8 cellular contexts compared by ENCODE assay signal in the genomic region with DNA sequence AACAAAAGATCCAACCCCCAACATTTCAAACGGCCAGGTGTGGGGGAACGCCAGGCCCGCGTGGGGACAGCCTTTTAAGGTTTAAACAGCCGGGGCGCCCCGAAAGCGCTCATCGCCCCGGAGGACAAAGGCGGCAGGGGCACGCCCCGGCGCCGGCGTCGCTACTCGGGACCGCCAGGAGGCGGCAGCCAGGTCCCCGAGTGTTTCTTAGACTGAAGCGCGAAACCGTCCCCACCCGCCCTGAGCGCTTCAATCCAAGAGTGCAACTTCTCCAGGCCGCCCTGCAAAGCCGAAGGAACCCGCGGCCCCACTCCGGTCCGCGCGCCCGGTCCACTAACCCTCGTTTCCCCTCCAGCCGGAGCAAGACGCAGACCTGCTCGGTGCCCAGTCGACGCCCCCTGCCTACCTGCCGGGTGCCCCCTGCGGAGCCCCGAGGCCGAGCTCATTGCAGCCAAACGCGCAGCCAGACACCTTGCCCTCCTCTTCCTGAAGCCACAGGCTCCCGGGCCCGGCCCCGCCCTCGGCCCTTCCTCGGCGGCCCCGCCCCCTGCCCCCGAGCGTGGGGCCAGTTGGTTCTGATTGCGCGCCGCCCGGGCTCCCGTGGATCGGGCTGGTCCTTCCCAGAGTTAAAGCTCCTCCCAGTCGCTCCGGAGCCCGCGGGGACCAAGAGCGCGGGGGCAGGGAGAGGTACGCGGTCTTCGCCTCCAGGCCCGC.
A peak's percentile ranks its signal among the peaks of the same experiment; 100 is the strongest.
DNase-seq lines count a peak whose midpoint lies in the region; ATAC-seq lines count a peak whose summit lies in the region.

A gene (minus strand): TSS at position 496 of the 714 bp plus-strand sequence. CDS start 50 bp downstream, at position 446.

- ATAC-seq in GM18867 (IDR thresholded peaks at IDR 0.05; ENCODE audit: unreplicated experiment) (peak; percentile 86), HG03097 (IDR thresholded peaks at IDR 0.05; ENCODE audit: low FRiP score, unreplicated experiment) (peak; percentile 69)

- DNase-seq in AG08395 (ENCODE audit: low spot score) (peak; percentile 82), NCI-H2196 treated with DMSO at 0.1 percent for 48 hours (lab: John Stamatoyannopoulos, UW; ENCODE audit: unreplicated experiment) (peak; percentile 53), inferior parietal cortex (ENCODE audit: extremely low spot score) (peak; percentile 60)
- DNase-seq in activated CD4-positive, CD25-positive, alpha-beta regulatory T cell treated with anti-CD3 and anti-CD28 coated beads, Interleukin-2, amount 50 U/mL, for 16 hours (ENCODE audit: low read depth, low spot score), result peak; percentile 41
- DNase-seq in central memory CD4-positive, alpha-beta T cell, result peak; percentile 70
- peak; percentile 39 to 51 for DNase-seq in stimulated activated CD4-positive, alpha-beta T cell treated with anti-CD3 and anti-CD28 coated beads, Interleukin-12 subunit alpha, Interleukin-12 subunit beta, amount 100 ng/mL, for 24 hours (ENCODE audit: low read depth in 2 of 2)

Comparison
In these comparisons a context has a peak if more than half of its experiments do, and no peak if none do; other contexts are left out.
1. Peak in every context shown above with its lines: DNase-seq and ATAC-seq.